Comparison of ENCODE assay signal across 30 cellular contexts in genomic region chr21:20341431-20341830, GRCh38.
"Had no signal": no experiment of that assay in that cellular context is flagged by ENCODE, and none has a peak within 500 bp of the region (broad histone marks: within the 10 kb centered on the region; RNA-seq: fewer than 3 reads in every experiment).

No MANE protein-coding gene starts in this region.

- ATAC-seq: naive thymus-derived CD4-positive, alpha-beta T cell; natural killer cell; right cardiac atrium; right lobe of liver; stimulated activated memory B cell treated with anti-CD40 and anti-IgM and Interleukin-4, amounts not matched to agents 10 μg/mL and 1 μg/mL and 100 μg/mL, for 72 hours; stimulated activated naive CD8-positive, alpha-beta T cell treated with anti-CD3 and anti-CD28 coated beads, Interleukin-15, amount 100 ng/mL, for 72 hours; stimulated activated naive CD8-positive, alpha-beta T cell treated with anti-CD3 and anti-CD28 coated beads, Interleukin-15, Interleukin-2, amounts not matched to agents 100 U/mL and 50 U/mL, for 24 hours had no signal

- H3K36me3 ChIP-seq: neural progenitor cell, ovary, prostate gland, right lobe of liver, sigmoid colon, spleen, thoracic aorta, thyroid gland, tibial nerve, upper lobe of left lung, vagina had no signal

- FAIRE-seq: urothelium cell line had no signal

- DNase-seq: naive thymus-derived CD4-positive, alpha-beta T cell; natural killer cell; occipital lobe; ovary; posterior cingulate gyrus; right cardiac atrium; right lobe of liver; sigmoid colon; spleen; stimulated activated CD4-positive, alpha-beta T cell treated with anti-CD3 and anti-CD28 coated beads, Interleukin-12 subunit alpha, Interleukin-12 subunit beta, amount 100 ng/mL, for 4 hours; stimulated activated CD4-positive, alpha-beta T cell treated with anti-CD3 and anti-CD28 coated beads, Interleukin-1b, Interleukin-23, amount 100 ng/mL, for 48 hours; stimulated activated CD4-positive, alpha-beta T cell treated with anti-CD3 and anti-CD28 coated beads, Interleukin-4, amount 100 ng/mL, for 1 hour; stimulated activated CD4-positive, alpha-beta T cell treated with anti-CD3 and anti-CD28 coated beads, Interleukin-4, amount 100 ng/mL, for 4 hours; stimulated activated CD8-positive, alpha-beta memory T cell treated with anti-CD3 and anti-CD28 coated beads, Interleukin-4, amount 100 ng/mL, for 48 hours; stimulated activated naive CD4-positive, alpha-beta T cell; stimulated activated naive CD8-positive, alpha-beta T cell treated with anti-CD3 and anti-CD28 coated beads, Interleukin-15, amount 100 ng/mL, for 72 hours; stimulated activated naive CD8-positive, alpha-beta T cell treated with anti-CD3 and anti-CD28 coated beads, Interleukin-15, Interleukin-2, amounts not matched to agents 100 U/mL and 50 U/mL, for 24 hours; substantia nigra; thyroid gland; trophoblast cell; upper lobe of left lung had no signal

- H3K79me2 ChIP-seq: parathyroid adenoma had no signal

- H3K4me1 ChIP-seq: neural progenitor cell, parathyroid adenoma, prostate gland, right lobe of liver, spleen, thyroid gland, tibial nerve, upper lobe of left lung, vagina had no signal

- H3K4me2 ChIP-seq: neural progenitor cell, smooth muscle cell had no signal

- H3K27me3 ChIP-seq: neural progenitor cell, ovary, right lobe of liver, sigmoid colon, spleen, thyroid gland, tibial nerve, upper lobe of left lung, vagina had no signal

- H2AFZ ChIP-seq: neural progenitor cell, parathyroid adenoma had no signal

- H3K9ac ChIP-seq: neural progenitor cell, parathyroid adenoma had no signal

- H3K27ac ChIP-seq: neural progenitor cell, ovary, parathyroid adenoma, prostate gland, right lobe of liver, sigmoid colon, spleen, thoracic aorta, thyroid gland, tibial nerve, upper lobe of left lung, vagina had no signal

- H3K9me3 ChIP-seq: ovary, prostate gland, right lobe of liver, sigmoid colon, thoracic aorta, thyroid gland, tibial nerve, upper lobe of left lung, vagina had no signal

- H3K4me3 ChIP-seq: neural progenitor cell, ovary, prostate gland, right lobe of liver, sigmoid colon, smooth muscle cell, spleen, thoracic aorta, thyroid gland, tibial nerve, upper lobe of left lung, vagina had no signal
